21 cellular contexts compared by ENCODE assay signal in the genomic region with DNA sequence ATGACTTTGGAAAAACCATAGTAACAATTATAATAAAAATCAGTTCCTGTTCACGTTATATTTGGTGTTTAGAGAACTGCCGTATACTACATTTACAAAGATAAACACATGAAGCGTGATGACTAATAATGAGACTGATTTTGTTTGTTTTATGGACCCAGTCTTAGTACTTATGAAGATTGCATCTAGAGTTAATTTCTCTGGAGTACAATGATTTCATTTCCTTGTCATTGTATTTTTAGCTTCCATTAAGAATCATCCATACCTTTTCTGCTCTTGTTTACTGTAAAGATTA. TPM values are rescaled to one million over a fixed set of nuclear protein-coding genes. Genes with fewer than 3 reads are reported as not detected.
DNase-seq lines count a peak whose midpoint lies in the region; FAIRE-seq and TF ChIP-seq lines count a peak whose summit lies in the region.
"Had no signal": no experiment of that assay in that cellular context is flagged by ENCODE, and none has a peak within 500 bp of the region (broad histone marks: within the 10 kb centered on the region; RNA-seq: fewer than 3 reads in every experiment).

No MANE protein-coding gene starts in this region.

- no peak for TF ChIP-seq CTCF in endothelial cell of umbilical vein (IDR thresholded peaks at IDR 0.05; ENCODE audit: extremely low read depth in 1 of 2, insufficient read depth in 1 of 2, low read depth in 1 of 2, low read length in 2 of 2)
- TF ChIP-seq CTCF in smooth muscle cell (IDR thresholded peaks at IDR 0.05; ENCODE audit: borderline replicate concordance, insufficient read depth, poor library complexity, severe bottlenecking): no peak

- POLR2A ChIA-PET in CD8-positive, alpha-beta memory T cell (lab: Charles Lee): interaction anchor here (0.5 kb wide), 1 partner anchor 436 kb away, joined by 4 read pairs; no protein-coding TSS in a partner anchor
- POLR2A ChIA-PET in endothelial cell of umbilical vein (lab: Charles Lee): no interaction called here

- no peaks in the 10 kb centered on the region for H3K9me3 Mint-ChIP-seq in CD8-positive, alpha-beta memory T cell
- H3K9me3 Mint-ChIP-seq: GM23338, HFFc6 had no signal

- H3K9me1 ChIP-seq in endothelial cell of umbilical vein (replicated peaks; ENCODE audit: control insufficient read depth, extremely low read depth, insufficient read depth, low read length): no peaks in the 10 kb centered on the region

- no peaks in the 10 kb centered on the region for H3K79me2 ChIP-seq in endothelial cell of umbilical vein (ENCODE audit: control insufficient read depth, insufficient read depth, low read length)
- no peaks in the 10 kb centered on the region for H3K79me2 ChIP-seq in smooth muscle cell (ENCODE audit: low read depth)

- WGBS in smooth muscle cell (ENCODE audit: low lambda C conversion rate): 83% methylated on average over 3 of the region's 3 CpGs

- H3K36me3 ChIP-seq in CD8-positive, alpha-beta memory T cell (ENCODE audit: insufficient read depth, low read length): no peaks in the 10 kb centered on the region
- H3K36me3 ChIP-seq in endothelial cell of umbilical vein (ENCODE audit: control insufficient read depth in 2 of 2, extremely low read depth in 1 of 2, insufficient read depth in 2 of 2, low read length in 2 of 2) (no peaks in the 10 kb centered on the region), smooth muscle cell (ENCODE audit: low read depth) (no peaks in the 10 kb centered on the region)
- H3K36me3 ChIP-seq: BLaER1 treated with 17β-estradiol and CSF1 and Interleukin-3, amounts not matched to agents 10 nM and 100 nM had no signal

- peak; percentile 83 for DNase-seq in NCI-H510A treated with DMSO at 0.1 percent for 48 hours (lab: John Stamatoyannopoulos, UW)
- no peak for DNase-seq in NCI-H510A (lab: John Stamatoyannopoulos, UW)
- no peak for DNase-seq in CD8-positive, alpha-beta memory T cell
- DNase-seq in M059J (ENCODE audit: low read depth): peak; percentile 31
- DNase-seq in endothelial cell of umbilical vein (ENCODE audit: low read depth, low spot score): no peak
- DNase-seq in smooth muscle cell (lab: John Stamatoyannopoulos, UW; ENCODE audit: unreplicated experiment): no peak
- no peak for DNase-seq in stimulated activated CD4-positive, alpha-beta T cell treated with anti-CD3 and anti-CD28 coated beads, Interleukin-2, amount 100 ng/mL, for 48 hours
- no peak for DNase-seq in NCI-H187 treated with DMSO at 0.1 percent for 48 hours (lab: John Stamatoyannopoulos, UW)
- DNase-seq: GF-D8, HFFc6, Kasumi-1, NCI-H1105, NCI-H1694, NCI-H2107, NCI-H345, NCI-H774 had no signal

- H3K9me3 ChIP-seq in CD8-positive, alpha-beta memory T cell (ENCODE audit: low read length): no peaks in the 10 kb centered on the region
- no peaks in the 10 kb centered on the region for H3K9me3 ChIP-seq in endothelial cell of umbilical vein (replicated peaks; ENCODE audit: control insufficient read depth, insufficient read depth, low read length)
- H3K9me3 ChIP-seq in smooth muscle cell (replicated peaks; ENCODE audit: low read depth): no peaks in the 10 kb centered on the region

- H3K27me3 ChIP-seq in CD8-positive, alpha-beta memory T cell (ENCODE audit: insufficient read depth, low read length, poor library complexity, severe bottlenecking): peaks cover 29% of the 10 kb centered on the region
- H3K27me3 ChIP-seq in endothelial cell of umbilical vein (ENCODE audit: control insufficient read depth in 2 of 2, insufficient read depth in 2 of 2, low read length in 2 of 2) (peaks cover 41 to 78% of the 10 kb centered on the region in 2 experiments), smooth muscle cell (ENCODE audit: low read depth) (peaks cover 49% of the 10 kb centered on the region)

- no TSS peak for BruUV-seq in endothelial cell of umbilical vein (replicated peaks; lab: Mats Ljungman, UMichigan)

- dilution Hi-C loops in endothelial cell of umbilical vein (cut with MboI; ENCODE audit: extremely low pct_ligation_motif_present, low sequenced_read_pairs): no loop called here

- H3F3A ChIP-seq in smooth muscle cell (ENCODE audit: low read depth): peaks cover 6% of the 10 kb centered on the region

- H3K27ac ChIP-seq in CD8-positive, alpha-beta memory T cell (ENCODE audit: low read depth, low read length): peak overlapping the region; percentile 35
- H3K27ac ChIP-seq in endothelial cell of umbilical vein (ENCODE audit: insufficient read depth, low read depth, low read length): no peak overlapping the region
- no peak overlapping the region for H3K27ac ChIP-seq in smooth muscle cell (ENCODE audit: low read depth)
- H3K27ac ChIP-seq: BLaER1 treated with 17β-estradiol and CSF1 and Interleukin-3, amounts not matched to agents 10 nM and 100 nM had no signal

- H3K9ac ChIP-seq in endothelial cell of umbilical vein (replicated peaks; ENCODE audit: extremely low read depth, insufficient read depth, low read length) (no peak overlapping the region), smooth muscle cell (ENCODE audit: low read depth) (no peak overlapping the region)
- H3K9ac ChIP-seq: BLaER1 treated with 17β-estradiol and CSF1 and Interleukin-3, amounts not matched to agents 10 nM and 100 nM had no signal

- H4K20me1 ChIP-seq in endothelial cell of umbilical vein (replicated peaks; ENCODE audit: control insufficient read depth, extremely low read depth, insufficient read depth, low read length) (no peaks in the 10 kb centered on the region), smooth muscle cell (ENCODE audit: low read depth) (no peaks in the 10 kb centered on the region)

- TF ChIP-seq POLR2A in endothelial cell of umbilical vein (IDR thresholded peaks at IDR 0.05; ENCODE audit: low read depth, low read length): no peak

- H3K36me3 Mint-ChIP-seq in CD8-positive, alpha-beta memory T cell: no peaks in the 10 kb centered on the region

- H3K27me3 Mint-ChIP-seq in CD8-positive, alpha-beta memory T cell: peaks cover 42 to 82% of the 10 kb centered on the region in 2 donors

- H3K4me3 Mint-ChIP-seq in CD8-positive, alpha-beta memory T cell: no peak overlapping the region
- H3K4me3 Mint-ChIP-seq: GM23338, HFFc6 had no signal

- CTCF ChIA-PET in CD8-positive, alpha-beta memory T cell (lab: Charles Lee): no interaction called here
- CTCF ChIA-PET in endothelial cell of umbilical vein (lab: Charles Lee): interaction anchor here (0.8 kb wide), 1 partner anchor 26 kb away, joined by 3 read pairs; no protein-coding TSS in a partner anchor

- peak; percentile 37 for FAIRE-seq in endothelial cell of umbilical vein (lab: Jason Lieb, UNC)
- FAIRE-seq: GM12891, GM18507, HepG2 had no signal

- H2AFZ ChIP-seq in endothelial cell of umbilical vein (ENCODE audit: low read depth, low read length) (no peak overlapping the region), smooth muscle cell (ENCODE audit: low read depth) (no peak overlapping the region)
- H2AFZ ChIP-seq: GM23338 had no signal

- peaks cover 19% of the 10 kb centered on the region for H3K4me1 ChIP-seq in CD8-positive, alpha-beta memory T cell (ENCODE audit: insufficient read depth, low read length)
- H3K4me1 ChIP-seq in endothelial cell of umbilical vein (ENCODE audit: control insufficient read depth, extremely low read depth, insufficient read depth, low read length): peaks cover 5% of the 10 kb centered on the region
- peaks cover 13% of the 10 kb centered on the region for H3K4me1 ChIP-seq in smooth muscle cell (ENCODE audit: low read depth)

- intact Hi-C loops in endothelial cell of umbilical vein (cut with micrococcal nuclease): no loop called here

- peaks cover 11 to 35% (median 26%) of the 10 kb centered on the region in 3 donors for H3K4me1 Mint-ChIP-seq in CD8-positive, alpha-beta memory T cell

- H3K4me3 ChIP-seq in CD8-positive, alpha-beta memory T cell (ENCODE audit: low read length): no peak overlapping the region
- H3K4me3 ChIP-seq in endothelial cell of umbilical vein (replicated peaks in 1 of 3; ENCODE audit: insufficient read depth in 1 of 3, low read depth in 1 of 3, low read length in 3 of 3) (no peak overlapping the region), smooth muscle cell (no peak overlapping the region)
- H3K4me3 ChIP-seq: BLaER1 treated with 17β-estradiol and CSF1 and Interleukin-3, amounts not matched to agents 10 nM and 100 nM; GM23338 had no signal

- H3K4me2 ChIP-seq in endothelial cell of umbilical vein (ENCODE audit: insufficient read depth, low read length) (no peak overlapping the region), smooth muscle cell (no peak overlapping the region)
- H3K4me2 ChIP-seq: BLaER1 treated with 17β-estradiol and CSF1 and Interleukin-3, amounts not matched to agents 10 nM and 100 nM; GM23338 had no signal

- H3K27ac Mint-ChIP-seq in CD8-positive, alpha-beta memory T cell: no peak overlapping the region
- H3K27ac Mint-ChIP-seq: GM23338, HFFc6 had no signal

TF ChIP-seq in endothelial cell of umbilical vein, 7 proteins besides CTCF, POLR2A, EP300 and RAD21:
- TF ChIP-seq GATA2 (IDR thresholded peaks at IDR 0.05; ENCODE audit: insufficient read depth, insufficient read length, low read depth, low read length) (no peak), JUN (IDR thresholded peaks at IDR 0.05; ENCODE audit: borderline replicate concordance, insufficient read depth, insufficient read length, low read depth) (no peak)

RNA-seq across cellular contexts. Expression of gene RBM20, which starts 2.9 kb away (rescaled TPM):
- total RNA-seq in CD8-positive, alpha-beta memory T cell: under 1 TPM; 0.07 to 0.09 TPM
- not detected for polyA plus RNA-seq in CD8-positive, alpha-beta memory T cell
- 0.02 and 1.8 TPM in 2 replicates for total RNA-seq in M059J (2014; rRNA removed; shearing (Covaris generic))
- total RNA-seq in endothelial cell of umbilical vein: not detected in 2 replicates
- 0.02 and 0.04 TPM in 2 replicates for polyA plus RNA-seq in endothelial cell of umbilical vein
- not detected in 2 replicates for polyA plus RNA-seq in endothelial cell of umbilical vein (2011; cell fraction: cytosol; rRNA removed)
- polyA plus RNA-seq in endothelial cell of umbilical vein (2011; cell fraction: nucleus; rRNA removed): 0.14 and 0.20 TPM in 2 replicates
- polyA plus RNA-seq in endothelial cell of umbilical vein (2012): 0.14 TPM in 1 of 2 replicates, not detected in the other
- 0.02 TPM in 1 of 2 replicates, not detected in the other for polyA minus RNA-seq in endothelial cell of umbilical vein
- not detected for polyA minus RNA-seq in endothelial cell of umbilical vein (2011; cell fraction: cytosol; rRNA and poly(A)+ RNA removed)
- 0.24 TPM in 1 of 2 replicates, not detected in the other for polyA minus RNA-seq in endothelial cell of umbilical vein (2011; cell fraction: nucleus; rRNA and poly(A)+ RNA removed)
- under 0.01 and 0.09 TPM in 2 replicates for total RNA-seq in smooth muscle cell
- 0.09 and 0.27 TPM in 2 replicates for polyA plus RNA-seq in smooth muscle cell
- total RNA-seq: HFFc6 had no signal

Comparison
In these comparisons a context has a peak if more than half of its experiments do, and no peak if none do; other contexts are left out.
1. DNase-seq: peak in NCI-H510A treated with DMSO at 0.1 percent for 48 hours (single experiment) and M059J (single experiment); none in NCI-H510A (single experiment), CD8-positive, alpha-beta memory T cell (0 of 5), endothelial cell of umbilical vein (single experiment), smooth muscle cell (single experiment), stimulated activated CD4-positive, alpha-beta T cell treated with anti-CD3 and anti-CD28 coated beads, Interleukin-2, amount 100 ng/mL, for 48 hours (0 of 2) and NCI-H187 treated with DMSO at 0.1 percent for 48 hours (single experiment).